In the genomic region with DNA sequence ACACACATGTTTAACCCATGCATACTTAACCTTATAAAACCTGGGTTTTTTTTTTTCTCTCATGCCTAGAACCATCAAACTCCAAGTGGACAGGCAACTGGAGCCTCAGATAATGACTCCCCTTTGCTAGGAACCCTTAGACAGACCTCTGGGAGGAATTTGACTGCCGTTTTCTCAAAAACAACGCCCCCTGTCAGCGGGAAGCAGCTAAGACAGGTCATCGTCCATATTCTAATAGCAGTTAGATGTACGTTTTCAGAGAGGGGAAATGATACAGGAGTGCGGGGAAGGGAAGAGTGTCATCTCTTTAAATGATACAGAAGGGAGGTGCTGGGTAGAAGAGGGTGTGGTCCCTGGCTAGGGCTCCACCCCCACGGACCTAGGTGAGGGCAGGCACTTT, we compare ENCODE assay signal across 21 cellular contexts. TPM values are rescaled to one million over a fixed set of nuclear protein-coding genes. Genes with fewer than 3 reads are reported as not detected.
DNase-seq lines count a peak whose midpoint lies in the region; ATAC-seq and TF ChIP-seq lines count a peak whose summit lies in the region.
"Had no signal": no experiment of that assay in that cellular context is flagged by ENCODE, and none has a peak within 500 bp of the region (broad histone marks: within the 10 kb centered on the region; RNA-seq: fewer than 3 reads in every experiment).

No MANE protein-coding gene starts in this region.

- no peaks in the 10 kb centered on the region for H4K20me1 ChIP-seq in OCI-LY7 (ENCODE audit: insufficient read depth, low read length)

- no peaks in the 10 kb centered on the region for H3K36me3 ChIP-seq in OCI-LY7 (ENCODE audit: insufficient read depth, low read length)
- H3K36me3 ChIP-seq: esophagus muscularis mucosa, suprapubic skin had no signal

- H2AFZ ChIP-seq in OCI-LY7 (ENCODE audit: low read length), result no peak overlapping the region

- TF ChIP-seq CTCF in AG09309 (IDR thresholded peaks at IDR 0.05; ENCODE audit: control insufficient read depth, insufficient read depth, low read depth, low read length, missing control alignments) (peak; percentile 12), GM13977 (IDR thresholded peaks at IDR 0.05; ENCODE audit: extremely low read depth, insufficient read depth, missing control alignments) (peak; percentile 4), OCI-LY7 (conservative IDR thresholded peaks at IDR 0.05; ENCODE audit: low read length) (peak; percentile 60), fibroblast of mammary gland (conservative IDR thresholded peaks at IDR 0.05; ENCODE audit: control insufficient read depth, insufficient read depth, low read depth, low read length) (peak; percentile 18)

- no peaks in the 10 kb centered on the region for H3K9me2 ChIP-seq in OCI-LY7 (ENCODE audit: insufficient read depth, low read length)

- no peak overlapping the region for H3K27ac ChIP-seq in OCI-LY7 (ENCODE audit: low read depth, low read length, poor library complexity, severe bottlenecking)
- H3K27ac ChIP-seq: esophagus muscularis mucosa, suprapubic skin had no signal

- DNase-seq in AG09309 (ENCODE audit: low read depth) (no peak), GM13977 (ENCODE audit: low spot score) (no peak), OCI-LY7 (ENCODE audit: low spot score) (no peak), fibroblast of mammary gland (ENCODE audit: low read depth) (no peak), NCI-H510A (lab: John Stamatoyannopoulos, UW) (no peak), EL (no peak)
- no peak for DNase-seq in stimulated activated naive CD4-positive, alpha-beta T cell (lab: John Stamatoyannopoulos, UW)
- DNase-seq: activated CD8-positive, alpha-beta memory T cell treated with anti-CD3 and anti-CD28 coated beads, Interleukin-2, amount 50 U/mL, for 4 hours; activated naive CD4-positive, alpha-beta T cell treated with Interleukin-2 at 50 U/mL for 16 hours; AML-193; hippocampal formation; midbrain; NCI-H1092 treated with DMSO at 0.1 percent for 48 hours; NCI-H2171; NK-92 treated with Interleukin-12 subunit alpha and Interleukin-12 subunit beta, amount 100 ng/mL, for 24 hours; retina; Right ventricle myocardium superior; stimulated activated CD4-positive, alpha-beta T cell treated with anti-CD3 and anti-CD28 coated beads, Interleukin-1b, Interleukin-23, amount 100 ng/mL, for 48 hours had no signal

- intact Hi-C loops in OCI-LY7 (cut with micrococcal nuclease; ENCODE audit: unreplicated experiment), result no loop called here

- no peaks in the 10 kb centered on the region for H3K79me2 ChIP-seq in OCI-LY7 (ENCODE audit: insufficient read depth, low read depth, low read length)

- CTCF ChIA-PET in OCI-LY7 (lab: Charles Lee; ENCODE audit: unreplicated experiment), result no interaction called here

- H3K9me3 ChIP-seq in OCI-LY7 (ENCODE audit: low read length), result no peaks in the 10 kb centered on the region

- POLR2A ChIA-PET in OCI-LY7 (lab: Charles Lee), result no interaction called here

- no peak for ATAC-seq in HG03442 (IDR thresholded peaks at IDR 0.05; ENCODE audit: unreplicated experiment)

- no peak overlapping the region for H3K4me2 ChIP-seq in OCI-LY7 (ENCODE audit: low read length)

- in situ Hi-C loops in GM13977 (cut with MboI; ENCODE audit: low pct_unique_long_range_greater_than_20kb, low sequenced_read_pairs, unreplicated experiment), result no loop called here

- H3K4me3 ChIP-seq in AG09309 (ENCODE audit: control insufficient read depth, low read depth, low read length) (no peak overlapping the region), OCI-LY7 (ENCODE audit: low read depth, low read length, poor library complexity, severe bottlenecking) (no peak overlapping the region), fibroblast of mammary gland (ENCODE audit: control insufficient read depth, low read depth, low read length) (no peak overlapping the region)
- H3K4me3 ChIP-seq: esophagus muscularis mucosa, suprapubic skin had no signal

- H3K4me1 ChIP-seq in OCI-LY7 (ENCODE audit: insufficient read depth, low read length, poor library complexity, severe bottlenecking), result no peaks in the 10 kb centered on the region
- H3K4me1 ChIP-seq: suprapubic skin had no signal

- no TSS peak for BruUV-seq in OCI-LY7 (replicated peaks; lab: Mats Ljungman, UMichigan)

RNA-seq across cellular contexts. Expression of a gene that starts 34.7 kb away (rescaled TPM):
- not detected in 2 replicates for total RNA-seq in OCI-LY7 (2014; rRNA removed; shearing (Covaris generic))
- total RNA-seq in OCI-LY7 (2022), result not detected in 2 replicates

RNA-seq across cellular contexts. Expression of a gene that starts 50.0 kb away (rescaled TPM):
- 0.13 TPM in 1 of 2 replicates, not detected in the other for total RNA-seq in OCI-LY7 (2014; rRNA removed; shearing (Covaris generic))
- total RNA-seq in OCI-LY7 (2022), result not detected in 2 replicates
- total RNA-seq: esophagus muscularis mucosa, Right ventricle myocardium superior had no signal

Comparison
In these comparisons a context has a peak if more than half of its experiments do, and no peak if none do; other contexts are left out.
1. CTCF ChIP-seq: peak in every context shown above with its lines; median percentile 60 in OCI-LY7; 18 in fibroblast of mammary gland; 12 in AG09309; 4 in GM13977.